Comparison of ENCODE assay signal across 10 cellular contexts in the genomic region with DNA sequence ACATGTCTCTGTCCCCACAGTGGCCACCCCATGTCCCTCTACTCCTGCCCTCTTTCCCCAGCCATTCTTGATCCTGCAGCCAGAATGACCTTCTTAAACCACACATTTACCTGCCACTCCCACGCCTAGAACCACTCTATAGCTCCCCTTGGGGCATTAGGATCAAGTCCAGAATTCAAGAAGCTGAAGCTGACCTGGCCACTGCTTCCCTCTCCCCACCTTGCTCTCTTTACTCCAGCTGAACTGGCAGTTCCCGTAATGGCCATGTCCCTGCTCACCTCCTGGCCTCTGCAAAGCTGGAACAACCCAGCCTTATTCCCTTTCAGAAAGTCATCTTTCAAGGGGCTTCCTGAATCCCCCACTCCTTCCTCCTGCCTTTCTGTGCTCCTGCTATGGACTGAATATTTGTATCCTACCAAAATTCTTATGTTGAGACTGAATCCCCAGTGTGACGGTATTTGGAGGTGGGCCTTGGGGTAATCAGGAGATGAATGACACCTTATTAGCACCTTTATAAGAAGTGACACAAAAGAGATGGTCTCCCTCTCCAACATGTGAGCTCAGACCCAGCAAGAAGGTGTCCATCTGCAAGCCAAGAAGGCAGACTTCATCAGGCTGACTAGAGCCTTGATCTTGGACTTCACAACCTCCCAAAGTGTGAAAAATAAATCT. TPM values are rescaled to one million over a fixed set of nuclear protein-coding genes. Genes with fewer than 3 reads are reported as not detected.
DNase-seq lines count a peak whose midpoint lies in the region; ATAC-seq and TF ChIP-seq lines count a peak whose summit lies in the region.
"Had no signal": no experiment of that assay in that cellular context is flagged by ENCODE, and none has a peak within 500 bp of the region (broad histone marks: within the 10 kb centered on the region; RNA-seq: fewer than 3 reads in every experiment).

No MANE protein-coding gene starts in this region.

- peak overlapping the region; percentile 90 to 100 for H3K27ac ChIP-seq in SK-N-SH (ENCODE audit: low read depth in 2 of 2, low read length in 1 of 2)

- H3K36me3 ChIP-seq in SK-N-SH (replicated peaks in 1 of 2; ENCODE audit: control insufficient read depth in 1 of 2, insufficient read depth in 2 of 2, low read length in 1 of 2): peaks cover 12 to 16% of the 10 kb centered on the region in 2 experiments

- intact Hi-C loops in activated B cell treated with CpG ODN at 0.5 μM for 24 hours (cut with micrococcal nuclease): loop anchor here (2.0 kb wide), 1 partner anchor 1011 kb away; the partner anchor contains the start of gene MYD88

- peak overlapping the region; percentile 97 for H3K4me2 ChIP-seq in SK-N-SH

- peak overlapping the region; percentile 99 for H3K27ac Mint-ChIP-seq in activated B cell treated with CpG ODN at 0.5 μM for 24 hours
- peak overlapping the region; percentile 96 to 98 (median 97) for H3K27ac Mint-ChIP-seq in immature natural killer cell
- peak overlapping the region; percentile 100 for H3K27ac Mint-ChIP-seq in stimulated activated effector memory CD8-positive, alpha-beta T cell treated with anti-CD3 and anti-CD28 coated beads, Interleukin-12 subunit alpha, Interleukin-12 subunit beta, amount 100 ng/mL, for 72 hours

- H3F3A ChIP-seq in SK-N-SH (replicated peaks; ENCODE audit: insufficient read depth): peaks cover 58% of the 10 kb centered on the region

- peak overlapping the region; percentile 96; the same call in 1 of the 2 replicates for H3K9ac ChIP-seq in SK-N-SH

- TF ChIP-seq RAD21 in SK-N-SH (IDR thresholded peaks at IDR 0.05; ENCODE audit: low read length): no peak

- peaks cover 36% of the 10 kb centered on the region for H4K20me1 ChIP-seq in SK-N-SH (ENCODE audit: insufficient read depth)

- H3K4me1 Mint-ChIP-seq in activated B cell treated with CpG ODN at 0.5 μM for 24 hours (peaks cover 78% of the 10 kb centered on the region), immature natural killer cell (peaks cover 75% of the 10 kb centered on the region in 2 donors)
- peaks cover 79% of the 10 kb centered on the region for H3K4me1 Mint-ChIP-seq in stimulated activated effector memory CD8-positive, alpha-beta T cell treated with anti-CD3 and anti-CD28 coated beads, Interleukin-12 subunit alpha, Interleukin-12 subunit beta, amount 100 ng/mL, for 72 hours

- peak overlapping the region; percentile 98 for H3K4me3 Mint-ChIP-seq in activated B cell treated with CpG ODN at 0.5 μM for 24 hours
- H3K4me3 Mint-ChIP-seq in immature natural killer cell: peak overlapping the region; percentile 3 to 94 (median 8)
- peak overlapping the region; percentile 96 for H3K4me3 Mint-ChIP-seq in stimulated activated effector memory CD8-positive, alpha-beta T cell treated with anti-CD3 and anti-CD28 coated beads, Interleukin-12 subunit alpha, Interleukin-12 subunit beta, amount 100 ng/mL, for 72 hours

- TF ChIP-seq CTCF in SK-N-SH (IDR thresholded peaks at IDR 0.05) (no peak), activated B cell treated with CpG ODN at 0.5 μM for 24 hours (IDR thresholded peaks at IDR 0.05) (no peak)

- no peaks in the 10 kb centered on the region for H3K27me3 ChIP-seq in SK-N-SH (ENCODE audit: insufficient read depth)

- DNase-seq in SK-N-SH (no peak), activated B cell treated with CpG ODN at 0.5 μM for 24 hours (no peak), immature natural killer cell (no peak), hippocampal formation (lab: John Stamatoyannopoulos, UW) (no peak), Ammon's horn (ENCODE audit: low spot score) (no peak), glomerular visceral epithelial cell (ENCODE audit: extremely low spot score) (no peak)
- DNase-seq in stimulated activated effector memory CD8-positive, alpha-beta T cell treated with anti-CD3 and anti-CD28 coated beads, Interleukin-12 subunit alpha, Interleukin-12 subunit beta, amount 100 ng/mL, for 72 hours (ENCODE audit: low spot score in 2 of 2): no peak
- DNase-seq: 8988T, NCI-H526 treated with DMSO at 0.1 percent for 48 hours had no signal

- no peak for TF ChIP-seq EP300 in SK-N-SH (IDR thresholded peaks at IDR 0.05; ENCODE audit: borderline replicate concordance in 1 of 2, low read depth in 1 of 2, low read length in 1 of 2)

- H3K9me3 Mint-ChIP-seq in activated B cell treated with CpG ODN at 0.5 μM for 24 hours (no peaks in the 10 kb centered on the region), immature natural killer cell (no peaks in the 10 kb centered on the region)
- no peaks in the 10 kb centered on the region for H3K9me3 Mint-ChIP-seq in stimulated activated effector memory CD8-positive, alpha-beta T cell treated with anti-CD3 and anti-CD28 coated beads, Interleukin-12 subunit alpha, Interleukin-12 subunit beta, amount 100 ng/mL, for 72 hours

- POLR2A ChIA-PET in SK-N-SH (lab: Yijun Ruan, JAX): interaction anchor here (1.6 kb wide), 1 partner anchor 28 kb away, joined by 3 read pairs; no protein-coding TSS in a partner anchor
- POLR2A ChIA-PET in activated B cell treated with CpG ODN at 0.5 μM for 24 hours (lab: Charles Lee): interaction anchor here (0.8 to 6.0 kb wide), 8 partner anchors 22 to 234 kb away, joined by 3 to 42 read pairs (median 6); no protein-coding TSS in a partner anchor

- H3K27me3 Mint-ChIP-seq in activated B cell treated with CpG ODN at 0.5 μM for 24 hours (no peaks in the 10 kb centered on the region), immature natural killer cell (ENCODE audit: low read depth in 3 of 3) (peaks cover 49 to 81% (median 54%) of the 10 kb centered on the region in 3 donors)

- CTCF ChIA-PET in SK-N-SH (lab: Yijun Ruan, JAX): interaction anchor here (1.2 to 2.5 kb wide), 5 partner anchors 8 to 143 kb away, joined by 3 to 8 read pairs (median 6); no protein-coding TSS in a partner anchor
- CTCF ChIA-PET in activated B cell treated with CpG ODN at 0.5 μM for 24 hours (lab: Charles Lee): interaction anchor here (1.0 to 1.2 kb wide), 3 partner anchors 41 to 46 kb away, joined by 3 to 4 read pairs (median 3); partner anchors contain the start of genes GORASP1 and TTC21A

- no peak overlapping the region for H2AFZ ChIP-seq in SK-N-SH (ENCODE audit: low read depth)

- WGBS in SK-N-SH (ENCODE audit: low lambda C conversion rate): 84% methylated on average over 3 of the region's 3 CpGs

- peaks cover 43 to 74% of the 10 kb centered on the region in 2 experiments for H3K4me1 ChIP-seq in SK-N-SH (ENCODE audit: control insufficient read depth in 1 of 2, insufficient read depth in 2 of 2, low read depth in 1 of 2, low read length in 1 of 2)

- H3K36me3 Mint-ChIP-seq in activated B cell treated with CpG ODN at 0.5 μM for 24 hours (ENCODE audit: low read depth): peaks cover 38% of the 10 kb centered on the region
- H3K36me3 Mint-ChIP-seq in immature natural killer cell: peaks cover 6 to 14% (median 14%) of the 10 kb centered on the region in 3 donors
- peaks cover 90% of the 10 kb centered on the region for H3K36me3 Mint-ChIP-seq in stimulated activated effector memory CD8-positive, alpha-beta T cell treated with anti-CD3 and anti-CD28 coated beads, Interleukin-12 subunit alpha, Interleukin-12 subunit beta, amount 100 ng/mL, for 72 hours

- peaks cover 80% of the 10 kb centered on the region for H3K79me2 ChIP-seq in SK-N-SH (ENCODE audit: insufficient read depth)

- no peaks in the 10 kb centered on the region for H3K9me2 ChIP-seq in SK-N-SH

- H3K4me3 ChIP-seq in SK-N-SH (ENCODE audit: low read depth in 2 of 2, low read length in 1 of 2): peak overlapping the region in 1 of 2 experiments; percentile 82; a peak in 1 of 4 replicates

- ATAC-seq in SK-N-SH treated with all-trans-retinoic acid at 6 μM for 48 hours (no peak), activated B cell treated with CpG ODN at 0.5 μM for 24 hours (ENCODE audit: low read depth) (no peak)
- ATAC-seq in stimulated activated effector memory CD8-positive, alpha-beta T cell treated with anti-CD3 and anti-CD28 coated beads, Interleukin-12 subunit alpha, Interleukin-12 subunit beta, amount 100 ng/mL, for 72 hours: no peak

- no peaks in the 10 kb centered on the region for H3K9me3 ChIP-seq in SK-N-SH

TF ChIP-seq in SK-N-SH, 30 proteins besides CTCF, POLR2A, EP300 and RAD21 (continues in another document):
- no peak for TF ChIP-seq GATA2 (CRISPR knock-in tag; IDR thresholded peaks at IDR 0.05)
- TF ChIP-seq YY1 (IDR thresholded peaks at IDR 0.05; ENCODE audit: low read depth): no peak
- TF ChIP-seq RFX5 (IDR thresholded peaks at IDR 0.05; ENCODE audit: low read length): no peak

TF ChIP-seq in SK-N-SH treated with all-trans-retinoic acid at 6 μM for 48 hours, 23 proteins besides CTCF, POLR2A, EP300 and RAD21 (continues in another document):
- no peak for TF ChIP-seq RARB (CRISPR knock-in tag; IDR thresholded peaks at IDR 0.05)

RNA-seq across cellular contexts. Expression of gene CSRNP1, which starts 3.8 kb away (rescaled TPM):
- polyA plus RNA-seq in SK-N-SH (2012; rRNA removed) (24.5 and 26.3 TPM in 2 replicates), immature natural killer cell (10 to 100 TPM; 42.1 to 46.6 (median 43.4) TPM)
- polyA plus RNA-seq in SK-N-SH (2012; cell fraction: cytosol; rRNA removed): 12.5 and 13.2 TPM in 2 replicates
- polyA plus RNA-seq in SK-N-SH (2012; cell fraction: nucleus; rRNA removed): 43.9 and 63.0 TPM in 2 replicates
- total RNA-seq in activated B cell treated with CpG ODN at 0.5 μM for 24 hours: 17.5 and 18.1 TPM in 2 replicates

RNA-seq across cellular contexts. Expression of gene TTC21A, which starts 42.2 kb away (rescaled TPM):
- polyA plus RNA-seq in SK-N-SH (2012; rRNA removed) (3.9 and 4.2 TPM in 2 replicates), immature natural killer cell (under 1 TPM in 2 of 3 donors, not detected in 1; 0.39 to 0.45 TPM)
- 1.0 and 1.5 TPM in 2 replicates for polyA plus RNA-seq in SK-N-SH (2012; cell fraction: cytosol; rRNA removed)
- polyA plus RNA-seq in SK-N-SH (2012; cell fraction: nucleus; rRNA removed): 20.1 and 22.2 TPM in 2 replicates
- total RNA-seq in activated B cell treated with CpG ODN at 0.5 μM for 24 hours: 11.4 and 15.9 TPM in 2 replicates

RNA-seq across cellular contexts. Expression of gene GORASP1, which starts 42.2 kb away (rescaled TPM):
- 44.3 and 56.2 TPM in 2 replicates for polyA plus RNA-seq in SK-N-SH (2012; rRNA removed)
- polyA plus RNA-seq in SK-N-SH (2012; cell fraction: cytosol; rRNA removed): 18.6 and 24.9 TPM in 2 replicates
- 197 and 204 TPM in 2 replicates for polyA plus RNA-seq in SK-N-SH (2012; cell fraction: nucleus; rRNA removed)
- total RNA-seq in activated B cell treated with CpG ODN at 0.5 μM for 24 hours: 41.6 and 47.8 TPM in 2 replicates
- polyA plus RNA-seq in immature natural killer cell: 1 to 10 TPM; 5.3 to 7.8 (median 5.4) TPM

RNA-seq across cellular contexts. Expression of gene XIRP1, which starts 42.8 kb away (rescaled TPM):
- polyA plus RNA-seq in SK-N-SH (2012; rRNA removed): not detected in 2 replicates
- polyA plus RNA-seq in SK-N-SH (2012; cell fraction: cytosol; rRNA removed): not detected in 2 replicates
- polyA plus RNA-seq in SK-N-SH (2012; cell fraction: nucleus; rRNA removed): 0.02 TPM in 1 of 2 replicates, not detected in the other
- total RNA-seq in activated B cell treated with CpG ODN at 0.5 μM for 24 hours: 0.29 and 0.60 TPM in 2 replicates
- under 1 TPM in 2 of 3 donors, not detected in 1; 0.03 to 0.27 TPM for polyA plus RNA-seq in immature natural killer cell

Comparison
In these comparisons a context has a peak if more than half of its experiments do, and no peak if none do; other contexts are left out.
1. H3K4me3 Mint-ChIP-seq: peak in every context shown above with its lines; median percentile 98 in activated B cell treated with CpG ODN at 0.5 μM for 24 hours; 96 in stimulated activated effector memory CD8-positive, alpha-beta T cell treated with anti-CD3 and anti-CD28 coated beads, Interleukin-12 subunit alpha, Interleukin-12 subunit beta, amount 100 ng/mL, for 72 hours; 8 in immature natural killer cell.